ENCODE assay signal across 18 cellular contexts in the genomic region with DNA sequence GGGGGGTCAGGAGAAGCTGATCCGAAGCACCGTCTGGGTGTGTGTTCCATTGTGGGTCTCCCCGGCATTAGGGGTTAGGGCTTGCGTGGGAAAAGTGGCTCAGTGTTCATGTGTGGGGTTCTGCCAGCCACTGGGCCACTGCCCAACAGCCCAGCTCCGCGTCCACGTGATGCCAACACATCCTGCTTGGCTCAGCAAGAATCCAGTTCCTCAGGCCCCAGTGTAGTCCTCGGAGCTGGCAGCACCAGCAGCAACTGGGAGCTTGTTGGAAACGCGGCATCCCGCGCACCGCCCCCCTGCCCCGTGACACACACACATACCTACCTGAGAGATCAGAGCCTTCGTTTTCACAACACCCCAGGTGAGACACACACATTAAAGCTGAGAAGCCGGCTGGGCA. TPM values are rescaled to one million over a fixed set of nuclear protein-coding genes. Genes with fewer than 3 reads are reported as not detected.
A peak's percentile ranks its signal among the peaks of the same experiment; 100 is the strongest.
DNase-seq lines count a peak whose midpoint lies in the region; ATAC-seq and TF ChIP-seq lines count a peak whose summit lies in the region.
"Had no signal": no experiment of that assay in that cellular context is flagged by ENCODE, and none has a peak within 500 bp of the region (broad histone marks: within the 10 kb centered on the region; RNA-seq: fewer than 3 reads in every experiment).

No MANE protein-coding gene starts in this region.

- no peaks in the 10 kb centered on the region for H3K9me3 ChIP-seq in adrenal gland (replicated peaks in 1 of 3)

- ATAC-seq in HG02678 (IDR thresholded peaks at IDR 0.05; ENCODE audit: unreplicated experiment) (no peak), GM18498 (IDR thresholded peaks at IDR 0.05; ENCODE audit: unreplicated experiment) (no peak)
- ATAC-seq: natural killer cell treated with Interleukin-12 subunit alpha and Interleukin-12 subunit beta and Interleukin-15 and Interleukin-18, amount 100 ng/mL, for 72 hours; T-cell had no signal

- no peak overlapping the region for H3K27ac ChIP-seq in adrenal gland
- peak overlapping the region in 18 of 59 donors; percentile 2 to 72 (median 23) for H3K27ac ChIP-seq in dorsolateral prefrontal cortex
- H3K27ac ChIP-seq: hepatocyte, KMS-11, VCaP had no signal

- H3K36me3 ChIP-seq in adrenal gland (replicated peaks in 1 of 2): no peaks in the 10 kb centered on the region

- no peak for TF ChIP-seq POLR2A in adrenal gland (IDR thresholded peaks at IDR 0.05)

- no peaks in the 10 kb centered on the region for H3K4me1 ChIP-seq in adrenal gland (replicated peaks in 1 of 2)

- 72 to 87% (median 82%) methylated on average over 9 to 16 of the region's 16 CpGs for WGBS in adrenal gland, 4 donors

- TF ChIP-seq CTCF in adrenal gland (IDR thresholded peaks at IDR 0.05) (no peak), dorsolateral prefrontal cortex (IDR thresholded peaks at IDR 0.05 in 54 of 56, conservative IDR thresholded peaks at IDR 0.05 in 2 of 56; ENCODE audit: low read depth in 1 of 56, partially characterized antibody in 56 of 56) (no peak)

- H3K4me3 ChIP-seq in adrenal gland: no peak overlapping the region
- H3K4me3 ChIP-seq in dorsolateral prefrontal cortex: no peak overlapping the region
- H3K4me3 ChIP-seq: hepatocyte had no signal

- intact Hi-C loops in adrenal gland (cut with DNase I) (loop anchor here (2.0 to 5.0 kb wide), 3 partner anchors 39 to 107 kb away; no protein-coding TSS in a partner anchor), dorsolateral prefrontal cortex (cut with DNase I) (loop anchor here (2.0 to 10.0 kb wide), 6 partner anchors 45 to 413 kb away; partner anchors contain the start of gene KSR1 (in 1 of the 2)), posterior vena cava (cut with DNase I) (loop anchor here (5.0 to 10.0 kb wide), 3 partner anchors 48 to 413 kb away; no protein-coding TSS in a partner anchor)

- DNase-seq in adrenal gland: peak in 5 of 7 donors; percentile 42 to 69 (median 56)
- peak in 9 of 10 donors; percentile 38 to 72 (median 61) for DNase-seq in dorsolateral prefrontal cortex
- peak; percentile 73 for DNase-seq in midbrain (lab: John Stamatoyannopoulos, UW)
- peak; percentile 56 for DNase-seq in superior temporal gyrus (ENCODE audit: extremely low spot score)
- DNase-seq in posterior vena cava (ENCODE audit: low spot score): no peak
- DNase-seq: activated CD4-positive, alpha-beta memory T cell treated with anti-CD3 and anti-CD28 coated beads, Interleukin-2, amount 10 ng/mL, durations not matched to agents 7 days and 5 days; activated naive CD4-positive, alpha-beta T cell; endodermal cell; mesendoderm; NCI-H1048; NCI-H2081; T-cell had no signal

- H3K27me3 ChIP-seq in adrenal gland (no peaks in the 10 kb centered on the region), dorsolateral prefrontal cortex (no peaks in the 10 kb centered on the region)
- H3K27me3 ChIP-seq: hepatocyte had no signal

RNA-seq across cellular contexts. Expression of gene LGALS9, which starts 18.9 kb away (rescaled TPM):
- total RNA-seq in adrenal gland: 10 to 100 TPM; 22.0 to 87.7 (median 50.8) TPM
- 10 to 100 TPM; 33.8 to 74.3 (median 39.0) TPM for polyA plus RNA-seq in adrenal gland
- 10 to 100 TPM in 112 of 120 experiments, 1 to 10 TPM in 8; 6.8 to 52.7 (median 20.4) TPM for total RNA-seq in dorsolateral prefrontal cortex
- total RNA-seq in posterior vena cava: 10 to 100 TPM; 53.9 to 56.9 TPM
